ENCODE assay signal across 10 cellular contexts in genomic region chr6:135052939-135053338, GRCh38.
DNase-seq lines count a peak whose midpoint lies in the region; ATAC-seq and TF ChIP-seq lines count a peak whose summit lies in the region.
"Had no signal": no experiment of that assay in that cellular context is flagged by ENCODE, and none has a peak within 500 bp of the region (broad histone marks: within the 10 kb centered on the region; RNA-seq: fewer than 3 reads in every experiment).

No MANE protein-coding gene starts in this region.

- H3K4me3 ChIP-seq in RWPE2 (ENCODE audit: severe bottlenecking) = peak overlapping the region; percentile 70
- H3K4me3 ChIP-seq: mucosa of descending colon had no signal

- no peak for DNase-seq in activated naive CD4-positive, alpha-beta T cell treated with Interleukin-2 at 50 U/mL for 16 hours
- DNase-seq in RWPE2 (ENCODE audit: low spot score) (no peak), erythroblast (lab: John Stamatoyannopoulos, UW) (peak; percentile 57 to 60), germinal center (ENCODE audit: low spot score) (no peak)
- no peak for DNase-seq in stimulated activated naive CD8-positive, alpha-beta T cell treated with anti-CD3 and anti-CD28 coated beads, Interleukin-15, amount 100 ng/mL, for 72 hours
- no peak for DNase-seq in stimulated activated CD4-positive, alpha-beta T cell treated with anti-CD3 and anti-CD28 coated beads, Interleukin-1b, Interleukin-23, amount 100 ng/mL, for 48 hours
- DNase-seq: COR-L47, mucosa of descending colon had no signal

- peaks cover 24% of the 10 kb centered on the region for H3K36me3 ChIP-seq in RWPE2 (ENCODE audit: low read depth)

- ATAC-seq in RWPE2 (ENCODE audit: low read depth) (no peak), HG03108 (IDR thresholded peaks at IDR 0.05; ENCODE audit: unreplicated experiment) (no peak)
- ATAC-seq in stimulated activated naive CD8-positive, alpha-beta T cell treated with anti-CD3 and anti-CD28 coated beads, Interleukin-15, amount 100 ng/mL, for 72 hours = no peak
- ATAC-seq: mucosa of descending colon had no signal

- H3K9me3 ChIP-seq in RWPE2 (ENCODE audit: severe bottlenecking) = peaks cover 2% of the 10 kb centered on the region
- H3K9me3 ChIP-seq: mucosa of descending colon had no signal

- no peak overlapping the region for H3K27ac ChIP-seq in RWPE2 (ENCODE audit: poor library complexity, severe bottlenecking)

- no peaks in the 10 kb centered on the region for H3K27me3 Mint-ChIP-seq in activated naive CD4-positive, alpha-beta T cell treated with anti-CD3 and anti-CD28 coated beads, Interleukin-2, amount 50 U/mL, for 24 hours
- H3K27me3 Mint-ChIP-seq in stimulated activated naive CD8-positive, alpha-beta T cell treated with anti-CD3 and anti-CD28 coated beads, Interleukin-15, amount 100 ng/mL, for 72 hours = no peaks in the 10 kb centered on the region

- TF ChIP-seq CTCF in RWPE2 (IDR thresholded peaks at IDR 0.05; ENCODE audit: poor library complexity, severe bottlenecking) = no peak

- peaks cover 13% of the 10 kb centered on the region for H3K36me3 Mint-ChIP-seq in activated naive CD4-positive, alpha-beta T cell treated with anti-CD3 and anti-CD28 coated beads, Interleukin-2, amount 50 U/mL, for 24 hours

- H3K4me1 Mint-ChIP-seq in activated naive CD4-positive, alpha-beta T cell treated with anti-CD3 and anti-CD28 coated beads, Interleukin-2, amount 50 U/mL, for 24 hours = peaks cover 57% of the 10 kb centered on the region
- peaks cover 48% of the 10 kb centered on the region for H3K4me1 Mint-ChIP-seq in stimulated activated naive CD8-positive, alpha-beta T cell treated with anti-CD3 and anti-CD28 coated beads, Interleukin-15, amount 100 ng/mL, for 72 hours

- no peaks in the 10 kb centered on the region for H3K27me3 ChIP-seq in RWPE2 (ENCODE audit: insufficient read depth, poor library complexity, severe bottlenecking)

- H3K4me3 Mint-ChIP-seq in activated naive CD4-positive, alpha-beta T cell treated with anti-CD3 and anti-CD28 coated beads, Interleukin-2, amount 50 U/mL, for 24 hours = peak overlapping the region; percentile 98
- H3K4me3 Mint-ChIP-seq in stimulated activated naive CD8-positive, alpha-beta T cell treated with anti-CD3 and anti-CD28 coated beads, Interleukin-15, amount 100 ng/mL, for 72 hours = peak overlapping the region; percentile 95 to 97

- TF ChIP-seq POLR2A in erythroblast (IDR thresholded peaks at IDR 0.05; ENCODE audit: low read length) = no peak

- H3K4me1 ChIP-seq in RWPE2 (ENCODE audit: insufficient read depth, poor library complexity, severe bottlenecking) = peaks cover 12% of the 10 kb centered on the region

- H3K27ac Mint-ChIP-seq in activated naive CD4-positive, alpha-beta T cell treated with anti-CD3 and anti-CD28 coated beads, Interleukin-2, amount 50 U/mL, for 24 hours = peak overlapping the region; percentile 99
- H3K27ac Mint-ChIP-seq in stimulated activated naive CD8-positive, alpha-beta T cell treated with anti-CD3 and anti-CD28 coated beads, Interleukin-15, amount 100 ng/mL, for 72 hours = peak overlapping the region; percentile 1 to 97

- no peaks in the 10 kb centered on the region for H3K9me3 Mint-ChIP-seq in activated naive CD4-positive, alpha-beta T cell treated with anti-CD3 and anti-CD28 coated beads, Interleukin-2, amount 50 U/mL, for 24 hours
- no peaks in the 10 kb centered on the region for H3K9me3 Mint-ChIP-seq in stimulated activated naive CD8-positive, alpha-beta T cell treated with anti-CD3 and anti-CD28 coated beads, Interleukin-15, amount 100 ng/mL, for 72 hours

Comparison
In these comparisons a context has a peak if more than half of its experiments do, and no peak if none do; other contexts are left out.
1. DNase-seq: peak in erythroblast (2 of 2); none in activated naive CD4-positive, alpha-beta T cell treated with Interleukin-2 at 50 U/mL for 16 hours (single experiment), RWPE2 (single experiment), stimulated activated naive CD8-positive, alpha-beta T cell treated with anti-CD3 and anti-CD28 coated beads, Interleukin-15, amount 100 ng/mL, for 72 hours (0 of 2), germinal center (single experiment) and stimulated activated CD4-positive, alpha-beta T cell treated with anti-CD3 and anti-CD28 coated beads, Interleukin-1b, Interleukin-23, amount 100 ng/mL, for 48 hours (single experiment).